In genomic region chr2:78676921-78677696, GRCh38 we compare ENCODE assay signal across 20 cellular contexts.
DNase-seq lines count a peak whose midpoint lies in the region; TF ChIP-seq lines count a peak whose summit lies in the region.
"Had no signal": no experiment of that assay in that cellular context is flagged by ENCODE, and none has a peak within 500 bp of the region (broad histone marks: within the 10 kb centered on the region; RNA-seq: fewer than 3 reads in every experiment).

No MANE protein-coding gene starts in this region.

- peak overlapping the region; percentile 36 for H3K27ac Mint-ChIP-seq in endothelial cell (ENCODE audit: unreplicated experiment)
- H3K27ac Mint-ChIP-seq: memory B cell; naive thymus-derived CD4-positive, alpha-beta T cell; stimulated activated naive B cell treated with anti-CD40 and anti-IgM and Interleukin-4, amounts not matched to agents 10 μg/mL and 1 μg/mL and 100 μg/mL, for 72 hours had no signal

- no peaks in the 10 kb centered on the region for H3K9me3 Mint-ChIP-seq in endothelial cell (ENCODE audit: unreplicated experiment)
- H3K9me3 Mint-ChIP-seq: stimulated activated naive B cell treated with anti-CD40 and anti-IgM and Interleukin-4, amounts not matched to agents 10 μg/mL and 1 μg/mL and 100 μg/mL, for 72 hours had no signal

- H3K27me3 Mint-ChIP-seq in endothelial cell (ENCODE audit: unreplicated experiment), result no peaks in the 10 kb centered on the region
- H3K27me3 Mint-ChIP-seq: memory B cell; naive thymus-derived CD4-positive, alpha-beta T cell; stimulated activated naive B cell treated with anti-CD40 and anti-IgM and Interleukin-4, amounts not matched to agents 10 μg/mL and 1 μg/mL and 100 μg/mL, for 72 hours had no signal

- peaks cover 3% of the 10 kb centered on the region for H3K4me1 Mint-ChIP-seq in endothelial cell (ENCODE audit: unreplicated experiment)
- H3K4me1 Mint-ChIP-seq: memory B cell; naive thymus-derived CD4-positive, alpha-beta T cell; stimulated activated naive B cell treated with anti-CD40 and anti-IgM and Interleukin-4, amounts not matched to agents 10 μg/mL and 1 μg/mL and 100 μg/mL, for 72 hours had no signal

- peak; percentile 75 to 82 for DNase-seq in AML-193 (lab: John Stamatoyannopoulos, UW)
- peak; percentile 70 for DNase-seq in H4 (ENCODE audit: low spot score)
- peak; percentile 48 for DNase-seq in NOMO-1 treated with DMSO at 0.1 percent for 48 hours (lab: John Stamatoyannopoulos, UW; ENCODE audit: unreplicated experiment)
- DNase-seq in endothelial cell (ENCODE audit: low spot score), result no peak
- no peak for DNase-seq in activated naive CD4-positive, alpha-beta T cell treated with Interleukin-2 at 50 U/mL for 16 hours
- no peak for DNase-seq in hippocampal formation (lab: John Stamatoyannopoulos, UW)
- DNase-seq in stimulated activated CD4-positive, alpha-beta T cell treated with anti-CD3 and anti-CD28 coated beads, Interleukin-4, amount 100 ng/mL, for 24 hours, result no peak
- DNase-seq: activated naive CD4-positive, alpha-beta T cell; amygdala; Caco-2; dorsolateral prefrontal cortex; erythroblast; foreskin melanocyte; GOT3; MG63; naive thymus-derived CD4-positive, alpha-beta T cell; NCI-H2081; stimulated activated naive B cell treated with anti-CD40 and anti-IgM and Interleukin-4, amounts not matched to agents 10 μg/mL and 1 μg/mL and 100 μg/mL, for 72 hours; thyroid gland had no signal

- no peak overlapping the region for H3K4me3 Mint-ChIP-seq in endothelial cell (ENCODE audit: unreplicated experiment)
- H3K4me3 Mint-ChIP-seq: memory B cell; naive thymus-derived CD4-positive, alpha-beta T cell; stimulated activated naive B cell treated with anti-CD40 and anti-IgM and Interleukin-4, amounts not matched to agents 10 μg/mL and 1 μg/mL and 100 μg/mL, for 72 hours had no signal

- no peak for TF ChIP-seq CTCF in endothelial cell (IDR thresholded peaks at IDR 0.05; ENCODE audit: unreplicated experiment)

- no peaks in the 10 kb centered on the region for H3K36me3 Mint-ChIP-seq in endothelial cell (ENCODE audit: low read depth, unreplicated experiment)
- H3K36me3 Mint-ChIP-seq: memory B cell; naive thymus-derived CD4-positive, alpha-beta T cell; stimulated activated naive B cell treated with anti-CD40 and anti-IgM and Interleukin-4, amounts not matched to agents 10 μg/mL and 1 μg/mL and 100 μg/mL, for 72 hours had no signal

Comparison
In these comparisons a context has a peak if more than half of its experiments do, and no peak if none do; other contexts are left out.
1. DNase-seq: peak in AML-193 (2 of 2), H4 (single experiment) and NOMO-1 treated with DMSO at 0.1 percent for 48 hours (single experiment); none in endothelial cell (single experiment), activated naive CD4-positive, alpha-beta T cell treated with Interleukin-2 at 50 U/mL for 16 hours (single experiment), hippocampal formation (0 of 2) and stimulated activated CD4-positive, alpha-beta T cell treated with anti-CD3 and anti-CD28 coated beads, Interleukin-4, amount 100 ng/mL, for 24 hours (single experiment).